8 cellular contexts compared by ENCODE assay signal in the genomic region with DNA sequence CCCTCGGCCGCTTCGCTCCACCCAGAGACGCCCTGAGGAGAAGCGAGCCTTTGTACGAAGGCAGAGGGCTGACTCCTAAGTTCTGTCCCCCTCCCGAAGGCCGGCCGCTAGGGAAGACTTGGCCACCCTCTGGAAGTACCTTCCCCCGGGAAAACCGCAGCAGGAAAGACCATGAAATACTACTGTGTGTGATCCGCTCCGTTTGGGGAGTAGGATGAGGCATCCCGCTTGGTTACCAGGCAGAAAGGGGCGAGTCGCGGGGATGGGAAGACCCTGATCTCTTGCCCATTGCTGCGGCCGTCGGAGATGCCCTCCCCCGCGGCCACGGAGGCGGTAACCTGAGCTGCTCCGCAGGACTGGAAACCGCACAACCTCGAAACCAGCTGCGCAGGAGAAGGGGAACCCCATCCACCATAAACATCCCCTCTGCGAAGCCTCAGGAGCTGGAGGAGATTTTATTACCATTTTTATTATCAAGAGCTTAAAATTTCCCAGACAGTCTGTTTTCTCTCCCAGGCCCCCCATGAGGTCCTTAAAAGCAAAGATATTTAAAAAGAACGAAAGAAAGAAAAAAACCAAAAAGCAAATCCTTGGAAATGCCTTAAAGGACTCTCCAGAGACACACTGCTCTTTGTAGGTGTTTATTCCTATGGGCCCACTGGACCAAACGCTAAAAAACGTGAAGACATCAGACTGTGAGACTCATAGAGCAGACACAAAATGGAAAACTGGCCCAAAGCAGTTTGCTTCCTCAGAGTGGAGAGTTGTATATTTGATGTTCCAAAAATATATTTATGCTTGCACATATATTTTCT. TPM values are rescaled to one million over a fixed set of nuclear protein-coding genes. Genes with fewer than 3 reads are reported as not detected.
DNase-seq lines count a peak whose midpoint lies in the region; ATAC-seq and TF ChIP-seq lines count a peak whose summit lies in the region.

No MANE protein-coding gene starts in this region.

- ATAC-seq in HG03432 (IDR thresholded peaks at IDR 0.05; ENCODE audit: unreplicated experiment) = peak; percentile 24
- ATAC-seq in HG03378 (IDR thresholded peaks at IDR 0.05; ENCODE audit: unreplicated experiment) = no peak

- H3K4me3 Mint-ChIP-seq in activated naive CD8-positive, alpha-beta T cell treated with anti-CD3 and anti-CD28 coated beads for 36 hours = peak overlapping the region; percentile 23
- H3K4me3 Mint-ChIP-seq in CD14-positive monocyte = peak overlapping the region in 1 of 2 donors; percentile 43

- H3K4me1 Mint-ChIP-seq in activated naive CD8-positive, alpha-beta T cell treated with anti-CD3 and anti-CD28 coated beads for 36 hours = peaks cover 17% of the 10 kb centered on the region
- peaks cover 13% of the 10 kb centered on the region for H3K4me1 Mint-ChIP-seq in CD14-positive monocyte

- H3K27ac ChIP-seq in spleen = peak overlapping the region in 6 of 8 donors; percentile 30 to 60 (median 52)

- 10 to 14% (median 12%) methylated on average over 24 to 32 of the region's 32 CpGs for WGBS in spleen, 5 donors

- no peaks in the 10 kb centered on the region for H3K36me3 ChIP-seq in spleen

- H3K27me3 Mint-ChIP-seq in activated naive CD8-positive, alpha-beta T cell treated with anti-CD3 and anti-CD28 coated beads for 36 hours = peaks cover 57% of the 10 kb centered on the region
- H3K27me3 Mint-ChIP-seq in CD14-positive monocyte (ENCODE audit: low read depth in 3 of 3) = peaks cover 47 to 60% (median 54%) of the 10 kb centered on the region in 3 donors

- no peaks in the 10 kb centered on the region for H3K36me3 Mint-ChIP-seq in activated naive CD8-positive, alpha-beta T cell treated with anti-CD3 and anti-CD28 coated beads for 36 hours
- H3K36me3 Mint-ChIP-seq in CD14-positive monocyte = peaks cover 2 to 3% of the 10 kb centered on the region in 2 donors

- no peaks in the 10 kb centered on the region for H3K9me3 ChIP-seq in spleen

- no peak overlapping the region for H3K27ac Mint-ChIP-seq in activated naive CD8-positive, alpha-beta T cell treated with anti-CD3 and anti-CD28 coated beads for 36 hours
- H3K27ac Mint-ChIP-seq in CD14-positive monocyte = no peak overlapping the region

- peaks cover 20 to 34% (median 27%) of the 10 kb centered on the region in 6 donors for H3K4me1 ChIP-seq in spleen

- H3K27me3 ChIP-seq in spleen (replicated peaks in 1 of 7) = peaks cover 5 to 65% (median 44%) of the 10 kb centered on the region in 7 donors

- no peaks in the 10 kb centered on the region for H3K9me3 Mint-ChIP-seq in activated naive CD8-positive, alpha-beta T cell treated with anti-CD3 and anti-CD28 coated beads for 36 hours
- peaks cover 0 to 12% (median 0%) of the 10 kb centered on the region in 7 donors for H3K9me3 Mint-ChIP-seq in CD14-positive monocyte

- H3K4me3 ChIP-seq in spleen = peak overlapping the region; percentile 45 to 83 (median 55)

- DNase-seq in activated naive CD8-positive, alpha-beta T cell treated with anti-CD3 and anti-CD28 coated beads for 36 hours = peak; percentile 40
- DNase-seq in iPS-NIHi11 (ENCODE audit: low spot score) = peak; percentile 29
- no peak for DNase-seq in spleen
- DNase-seq in ecto neural progenitor cell (ENCODE audit: low spot score) = no peak
- DNase-seq in CD14-positive monocyte (ENCODE audit: low spot score) = no peak
- DNase-seq in HuH-7.5 (ENCODE audit: low spot score) = no peak

- TF ChIP-seq POLR2A in spleen (IDR thresholded peaks at IDR 0.05) = no peak

- TF ChIP-seq CTCF in spleen (IDR thresholded peaks at IDR 0.05 in 8 of 11, conservative IDR thresholded peaks at IDR 0.05 in 3 of 11) = no peak
- TF ChIP-seq CTCF in CD14-positive monocyte (IDR thresholded peaks at IDR 0.05) = no peak

- intact Hi-C loops in spleen (cut with DNase I; ENCODE audit: low total_unique reads) (no loop called here), CD14-positive monocyte (cut with micrococcal nuclease) (no loop called here)

RNA-seq across cellular contexts. Expression of a gene that starts 1.0 kb away (rescaled TPM):
- total RNA-seq in activated naive CD8-positive, alpha-beta T cell treated with anti-CD3 and anti-CD28 coated beads for 36 hours = not detected
- 10 to 100 TPM in 1 of 7 donors, 1 to 10 TPM in 6; 2.0 to 10.8 (median 5.2) TPM for total RNA-seq in spleen
- polyA plus RNA-seq in spleen (1 to 10 TPM in 1 of 3 donors, under 1 TPM in 2; 0.33 to 1.4 (median 0.93) TPM), CD14-positive monocyte (not detected)

Comparison
In these comparisons a context has a peak if more than half of its experiments do, and no peak if none do; other contexts are left out.
1. DNase-seq: peak in activated naive CD8-positive, alpha-beta T cell treated with anti-CD3 and anti-CD28 coated beads for 36 hours (single experiment) and iPS-NIHi11 (single experiment); none in spleen (single experiment), ecto neural progenitor cell (single experiment), CD14-positive monocyte (single experiment) and HuH-7.5 (single experiment).